Comparison of ENCODE assay signal across 32 cellular contexts in genomic region chrX:150864127-150864526, GRCh38.
"Had no signal": no experiment of that assay in that cellular context is flagged by ENCODE, and none has a peak within 500 bp of the region (broad histone marks: within the 10 kb centered on the region; RNA-seq: fewer than 3 reads in every experiment).

No MANE protein-coding gene starts in this region.

- H3K27me3 ChIP-seq: adrenal gland, ascending aorta, body of pancreas, brain microvascular endothelial cell, breast epithelium, cardiac muscle cell had no signal

- H3K36me3 ChIP-seq: adrenal gland, ascending aorta, brain microvascular endothelial cell, breast epithelium, cardiac muscle cell had no signal

- H3K4me1 ChIP-seq: adrenal gland, ascending aorta, body of pancreas, breast epithelium had no signal

- H3K4me3 ChIP-seq: adrenal gland, ascending aorta, body of pancreas, breast epithelium, cardiac muscle cell had no signal

- DNase-seq: activated effector memory CD4-positive, alpha-beta T cell treated with anti-CD3 and anti-CD28 coated beads, Interleukin-2, amount 50 U/mL, for 16 hours; activated effector memory CD4-positive, alpha-beta T cell treated with Interleukin-2 at 50 U/mL for 16 hours; activated gamma-delta T cell; activated gamma-delta T cell treated with Interleukin-2 at 50 U/mL for 16 hours; activated naive CD4-positive, alpha-beta T cell; activated naive CD4-positive, alpha-beta T cell treated with anti-CD3 and anti-CD28 coated beads for 36 hours; activated naive CD4-positive, alpha-beta T cell treated with anti-CD3 and anti-CD28 coated beads, Interleukin-2, amount 10 ng/mL, durations not matched to agents 7 days and 5 days; activated naive CD4-positive, alpha-beta T cell treated with anti-CD3 and anti-CD28 coated beads, Interleukin-2, amount 50 U/mL, for 16 hours; activated naive CD4-positive, alpha-beta T cell treated with Interleukin-2 at 50 U/mL for 16 hours; activated naive CD8-positive, alpha-beta T cell treated with anti-CD3 and anti-CD28 coated beads for 36 hours; activated naive CD8-positive, alpha-beta T cell treated with anti-CD3 and anti-CD28 coated beads, Interleukin-2, amount 10 ng/mL, durations not matched to agents 7 days and 5 days; activated naive CD8-positive, alpha-beta T cell treated with anti-CD3 and anti-CD28 coated beads, Interleukin-2, amount 50 U/mL, for 24 hours; activated T-cell treated with anti-CD3 and anti-CD28 coated beads, Interleukin-2, amount 50 U/mL, for 24 hours; activated T-cell treated with anti-CD3 and anti-CD28 coated beads, Interleukin-2, amount 50 U/mL, for 4 hours; activated T-cell treated with anti-CD3 and anti-CD28 coated beads, Interleukin-2, amount 50 U/mL, for 48 hours; activated T-cell treated with anti-CD3 and anti-CD28 coated beads, Interleukin-2, amount 50 U/mL, for 72 hours; adrenal gland; amniotic stem cell; amygdala; anterior cingulate cortex; aorta; body of pancreas; brain microvascular endothelial cell; caudate nucleus; central memory CD4-positive, alpha-beta T cell; cerebellar nuclear complex had no signal

- H3K27ac ChIP-seq: adrenal gland, ascending aorta, body of pancreas, brain microvascular endothelial cell, breast epithelium, cardiac muscle cell had no signal

- H3K9me3 ChIP-seq: adrenal gland, body of pancreas had no signal

- ATAC-seq: activated naive CD4-positive, alpha-beta T cell treated with anti-CD3 and anti-CD28 coated beads, Interleukin-2, amount 50 U/mL, for 72 hours; activated naive CD8-positive, alpha-beta T cell treated with anti-CD3 and anti-CD28 coated beads, Interleukin-2, amount 50 U/mL, for 24 hours; activated T-cell treated with anti-CD3 and anti-CD28 coated beads, Interleukin-2, amount 50 U/mL, for 4 hours; activated T-cell treated with anti-CD3 and anti-CD28 coated beads, Interleukin-2, amount 50 U/mL, for 72 hours; activated T-helper 17 cell treated with anti-CD3 and anti-CD28 coated beads, Interleukin-2, amount 50 U/mL, for 72 hours; body of pancreas had no signal

- FAIRE-seq: bronchial epithelial cell had no signal
